In the genomic region with DNA sequence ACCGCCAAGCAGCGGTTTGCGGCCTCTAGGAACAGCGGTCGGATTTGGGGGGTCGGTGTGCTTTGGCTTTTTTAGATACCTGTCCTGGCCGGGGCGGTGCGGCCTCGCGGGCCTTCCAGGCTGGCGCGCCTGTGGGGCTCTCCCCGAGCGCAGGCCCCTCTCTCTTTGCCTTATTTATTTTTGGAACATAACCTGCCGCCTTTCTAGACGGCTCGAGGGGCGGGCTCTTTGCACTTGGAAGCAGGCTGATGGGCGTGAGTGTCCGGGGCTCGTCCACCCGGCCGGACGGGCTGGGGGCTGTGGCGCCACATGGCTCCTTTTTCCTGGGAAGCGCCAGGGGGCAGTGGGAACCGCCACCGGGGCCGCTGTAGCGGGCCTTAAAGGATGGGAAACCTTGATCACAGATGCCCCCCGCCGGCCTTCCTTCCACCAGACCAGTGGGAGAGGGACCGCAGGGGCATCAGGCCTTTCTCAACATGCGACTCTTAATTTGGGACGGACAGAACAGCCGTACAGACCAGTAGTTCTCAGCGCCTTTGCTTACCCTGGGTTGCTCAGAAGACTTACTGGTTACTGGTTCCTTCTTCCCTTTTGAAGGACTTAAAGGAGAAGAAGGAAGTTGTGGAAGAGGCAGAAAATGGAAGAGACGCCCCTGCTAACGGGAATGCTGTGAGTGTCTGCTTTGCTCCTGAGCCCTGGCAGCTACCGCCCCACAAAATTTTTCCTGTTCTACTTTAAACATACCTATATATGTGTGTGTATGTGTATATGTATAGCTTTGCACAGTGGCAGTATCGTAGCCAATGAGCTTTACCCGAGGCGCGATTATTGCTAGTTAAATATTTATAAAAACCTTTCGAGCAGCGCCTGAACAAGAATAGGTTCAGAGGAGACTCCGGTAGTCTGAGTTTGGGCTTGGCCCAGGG, we compare ENCODE assay signal across 8 cellular contexts. TPM values are rescaled to one million over a fixed set of nuclear protein-coding genes. Genes with fewer than 3 reads are reported as not detected.
DNase-seq lines count a peak whose midpoint lies in the region; ATAC-seq and TF ChIP-seq lines count a peak whose summit lies in the region.

No MANE protein-coding gene starts in this region.

- H3K36me3 ChIP-seq in lung (ENCODE audit: control insufficient read depth in 2 of 2, insufficient read depth in 2 of 2, low read length in 2 of 2) (peaks cover 0 to 15% of the 10 kb centered on the region in 2 donors), thyroid gland (peaks cover 7 to 9% of the 10 kb centered on the region in 2 donors)

- peak overlapping the region; percentile 100 for H3K27ac Mint-ChIP-seq in central memory CD8-positive, alpha-beta T cell (ENCODE audit: low read depth)

- H3K27me3 Mint-ChIP-seq in central memory CD8-positive, alpha-beta T cell = no peaks in the 10 kb centered on the region

- no peak for TF ChIP-seq POLR2A in thyroid gland (IDR thresholded peaks at IDR 0.05)

- H3K4me3 ChIP-seq in lung = peak overlapping the region; percentile 63
- peak overlapping the region; percentile 36 to 100 (median 80) for H3K4me3 ChIP-seq in thyroid gland (replicated peaks in 1 of 3)

- H3K4me1 Mint-ChIP-seq in central memory CD8-positive, alpha-beta T cell = peaks cover 49% of the 10 kb centered on the region

- DNase-seq in NCI-H1417 (lab: John Stamatoyannopoulos, UW) (peak in 2 of 3 experiments; percentile 33 to 56), NCI-H1417 treated with DMSO at 0.1 percent for 48 hours (lab: John Stamatoyannopoulos, UW) (no peak), OCI-M1 (lab: John Stamatoyannopoulos, UW) (peak; percentile 41), lung (ENCODE audit: low spot score) (peak; percentile 39), thyroid gland (peak; percentile 40 to 59), NCI-H2196 (lab: John Stamatoyannopoulos, UW; ENCODE audit: unreplicated experiment) (no peak), NCI-H1092 treated with DMSO at 0.1 percent for 48 hours (lab: John Stamatoyannopoulos, UW) (no peak)
- no peak for DNase-seq in central memory CD8-positive, alpha-beta T cell (ENCODE audit: low spot score in 2 of 2)

- no peak for ATAC-seq in central memory CD8-positive, alpha-beta T cell (replicated peaks; ENCODE audit: extremely low read depth, poor library complexity, severe bottlenecking)
- no peak for ATAC-seq in lung (ENCODE audit: insufficient read depth, low FRiP score)

- peak overlapping the region; percentile 72 to 89 for H3K27ac ChIP-seq in lung (ENCODE audit: low read depth in 1 of 2, low read length in 1 of 2)
- H3K27ac ChIP-seq in thyroid gland = peak overlapping the region; percentile 87 to 100 (median 100)

- peaks cover 82% of the 10 kb centered on the region for H3K36me3 Mint-ChIP-seq in central memory CD8-positive, alpha-beta T cell (ENCODE audit: insufficient read depth)

- H3K4me3 Mint-ChIP-seq in central memory CD8-positive, alpha-beta T cell = peak overlapping the region; percentile 91

- WGBS in lung, 2 donors = 2 to 3% methylated on average over 45 to 48 of the region's 48 CpGs
- 5 to 6% methylated on average over 28 to 33 of the region's 48 CpGs for WGBS in thyroid gland, 2 donors

- H3K27me3 ChIP-seq in lung (ENCODE audit: control insufficient read depth, insufficient read depth) (no peaks in the 10 kb centered on the region), thyroid gland (no peaks in the 10 kb centered on the region)

- H3K9me3 Mint-ChIP-seq in central memory CD8-positive, alpha-beta T cell = no peaks in the 10 kb centered on the region

- H3K4me1 ChIP-seq in lung (ENCODE audit: control insufficient read depth in 2 of 2, insufficient read depth in 2 of 2, low read length in 2 of 2) (peaks cover 3 to 12% of the 10 kb centered on the region in 2 donors), thyroid gland (peaks cover 25 to 38% of the 10 kb centered on the region in 2 donors)

- intact Hi-C loops in thyroid gland (cut with DNase I) = no loop called here

- H3K9me3 ChIP-seq in lung (ENCODE audit: control insufficient read depth in 2 of 2, insufficient read depth in 1 of 2, low read length in 1 of 2) = no peaks in the 10 kb centered on the region
- H3K9me3 ChIP-seq in thyroid gland = no peaks in the 10 kb centered on the region

- TF ChIP-seq CTCF in lung (IDR thresholded peaks at IDR 0.05; ENCODE audit: control extremely low read depth, extremely low read depth) (no peak), thyroid gland (IDR thresholded peaks at IDR 0.05) (no peak)

RNA-seq across cellular contexts. Expression of a gene that starts 2.7 kb away (rescaled TPM):
- total RNA-seq in lung (100 to 1,000 TPM; 755 to 925 TPM), thyroid gland (1,000 to 10,000 TPM in 3 of 4 donors, 100 to 1,000 TPM in 1; 631 to 1,160 (median 1,099) TPM)
- 1,000 to 10,000 TPM; 1,633 to 1,655 TPM for polyA plus RNA-seq in lung

Comparison
In these comparisons a context has a peak if more than half of its experiments do, and no peak if none do; other contexts are left out.
1. DNase-seq: peak in NCI-H1417 (2 of 3), OCI-M1 (single experiment), lung (single experiment) and thyroid gland (2 of 2); none in NCI-H1417 treated with DMSO at 0.1 percent for 48 hours (single experiment), central memory CD8-positive, alpha-beta T cell (0 of 2), NCI-H2196 (single experiment) and NCI-H1092 treated with DMSO at 0.1 percent for 48 hours (single experiment).